9 cellular contexts compared by ENCODE assay signal in genomic region chr15:75836953-75837321, GRCh38. TPM values are rescaled to one million over a fixed set of nuclear protein-coding genes. Genes with fewer than 3 reads are reported as not detected.
DNase-seq lines count a peak whose midpoint lies in the region; ATAC-seq and TF ChIP-seq lines count a peak whose summit lies in the region.
"Had no signal": no experiment of that assay in that cellular context is flagged by ENCODE, and none has a peak within 500 bp of the region (broad histone marks: within the 10 kb centered on the region; RNA-seq: fewer than 3 reads in every experiment).

No MANE protein-coding gene starts in this region.

- H3K36me3 Mint-ChIP-seq in activated T-cell treated with anti-CD3 and anti-CD28 coated beads, Interleukin-2, amount 50 U/mL, for 72 hours (ENCODE audit: insufficient read depth in 2 of 2): no peaks in the 10 kb centered on the region

- intact Hi-C loops in uterus (cut with DNase I; ENCODE audit: low total_unique reads): no loop called here

- H3K9me3 Mint-ChIP-seq in activated T-cell treated with anti-CD3 and anti-CD28 coated beads, Interleukin-2, amount 50 U/mL, for 72 hours: no peaks in the 10 kb centered on the region

- peak; percentile 97 to 98 for ATAC-seq in activated T-cell treated with anti-CD3 and anti-CD28 coated beads, Interleukin-2, amount 50 U/mL, for 72 hours (replicated peaks in 1 of 2)
- ATAC-seq in HG03439 (IDR thresholded peaks at IDR 0.05; ENCODE audit: unreplicated experiment): no peak

- no peaks in the 10 kb centered on the region for H3K36me3 ChIP-seq in uterus
- H3K36me3 ChIP-seq: tibial artery had no signal

- TF ChIP-seq CTCF in AG09319 (IDR thresholded peaks at IDR 0.05; ENCODE audit: low read depth, low read length) (no peak), uterus (IDR thresholded peaks at IDR 0.05) (no peak)

- H3K4me3 Mint-ChIP-seq in activated T-cell treated with anti-CD3 and anti-CD28 coated beads, Interleukin-2, amount 50 U/mL, for 72 hours: no peak overlapping the region

- no peak overlapping the region for H3K4me3 ChIP-seq in uterus
- H3K4me3 ChIP-seq: tibial artery had no signal

- no peaks in the 10 kb centered on the region for H3K27me3 ChIP-seq in uterus
- H3K27me3 ChIP-seq: tibial artery had no signal

- no peak for TF ChIP-seq POLR2A in uterus (IDR thresholded peaks at IDR 0.05)

- H3K27ac ChIP-seq in uterus: no peak overlapping the region
- H3K27ac ChIP-seq: tibial artery had no signal

- peaks cover 2% of the 10 kb centered on the region for H3K27me3 Mint-ChIP-seq in activated T-cell treated with anti-CD3 and anti-CD28 coated beads, Interleukin-2, amount 50 U/mL, for 72 hours (ENCODE audit: low read depth)

- H3K27ac Mint-ChIP-seq in activated T-cell treated with anti-CD3 and anti-CD28 coated beads, Interleukin-2, amount 50 U/mL, for 72 hours: no peak overlapping the region

- H3K4me1 ChIP-seq in uterus: no peaks in the 10 kb centered on the region

- DNase-seq in AG09319 (ENCODE audit: extremely low read depth, low read depth): peak; percentile 23
- peak; percentile 41 for DNase-seq in GM19238 (ENCODE audit: insufficient read length, low spot score)
- peak; percentile 45 for DNase-seq in HS-27A (ENCODE audit: low read depth)
- DNase-seq in activated T-cell treated with anti-CD3 and anti-CD28 coated beads, Interleukin-2, amount 50 U/mL, for 72 hours: peak; percentile 72 to 75
- DNase-seq in iris pigment epithelial cell (ENCODE audit: low read depth): peak; percentile 92
- no peak for DNase-seq in uterus
- DNase-seq in cerebellar cortex (ENCODE audit: low spot score): no peak

- H3K9me3 ChIP-seq in uterus: no peaks in the 10 kb centered on the region
- H3K9me3 ChIP-seq: tibial artery had no signal

- H3K4me1 Mint-ChIP-seq in activated T-cell treated with anti-CD3 and anti-CD28 coated beads, Interleukin-2, amount 50 U/mL, for 72 hours (ENCODE audit: low read depth): peaks cover 3% of the 10 kb centered on the region

RNA-seq across cellular contexts. Expression of gene UBE2Q2, which starts 6.3 kb away (rescaled TPM):
- 10 to 100 TPM; 16.1 to 20.7 TPM for total RNA-seq in activated T-cell treated with anti-CD3 and anti-CD28 coated beads, Interleukin-2, amount 50 U/mL, for 72 hours
- 10 to 100 TPM; 36.6 to 71.7 (median 57.9) TPM for total RNA-seq in uterus

Comparison
In these comparisons a context has a peak if more than half of its experiments do, and no peak if none do; other contexts are left out.
1. DNase-seq: peak in AG09319 (single experiment), GM19238 (single experiment), HS-27A (single experiment), activated T-cell treated with anti-CD3 and anti-CD28 coated beads, Interleukin-2, amount 50 U/mL, for 72 hours (2 of 2) and iris pigment epithelial cell (single experiment); none in uterus (0 of 2) and cerebellar cortex (single experiment).